22 cellular contexts compared by ENCODE assay signal in the genomic region with DNA sequence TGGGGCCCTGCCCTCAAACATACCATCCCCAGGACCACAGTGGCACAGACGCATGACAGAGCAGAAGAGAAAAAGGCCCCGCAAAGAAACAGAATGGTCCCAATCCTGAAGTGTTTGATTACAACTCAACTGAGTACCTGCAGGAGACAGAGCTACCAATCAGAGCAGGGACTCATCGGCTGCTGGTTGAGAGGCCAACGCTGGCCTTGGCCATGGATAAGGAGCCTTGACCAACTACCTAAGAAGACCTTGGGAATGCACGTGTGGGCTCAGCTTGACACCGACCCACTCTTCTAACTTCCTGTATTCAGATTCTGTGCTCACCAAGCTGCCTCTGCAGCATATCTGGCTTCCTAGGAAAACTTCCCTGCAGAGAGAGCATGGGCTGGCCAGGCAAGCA.
DNase-seq lines count a peak whose midpoint lies in the region; ATAC-seq and TF ChIP-seq lines count a peak whose summit lies in the region.
"Had no signal": no experiment of that assay in that cellular context is flagged by ENCODE, and none has a peak within 500 bp of the region (broad histone marks: within the 10 kb centered on the region; RNA-seq: fewer than 3 reads in every experiment).

No MANE protein-coding gene starts in this region.

- H3K4me1 Mint-ChIP-seq in activated CD4-positive, alpha-beta memory T cell treated with anti-CD3 and anti-CD28 coated beads for 36 hours (ENCODE audit: low read depth) = peaks cover 92% of the 10 kb centered on the region
- H3K4me1 Mint-ChIP-seq in activated CD4-positive, alpha-beta memory T cell treated with anti-CD3 and anti-CD28 coated beads, Interleukin-2, amount 10 ng/mL, durations not matched to agents 7 days and 5 days = peaks cover 79% of the 10 kb centered on the region
- H3K4me1 Mint-ChIP-seq in IgD-negative memory B cell (peaks cover 69 to 84% (median 82%) of the 10 kb centered on the region in 3 donors), brain (peaks cover 90% of the 10 kb centered on the region)
- peaks cover 95% of the 10 kb centered on the region for H3K4me1 Mint-ChIP-seq in stimulated activated memory B cell treated with anti-CD40 and anti-IgM and Interleukin-4, amounts not matched to agents 10 μg/mL and 1 μg/mL and 100 μg/mL, for 72 hours

- H3K9me3 Mint-ChIP-seq in activated CD4-positive, alpha-beta memory T cell treated with anti-CD3 and anti-CD28 coated beads for 36 hours = no peaks in the 10 kb centered on the region
- no peaks in the 10 kb centered on the region for H3K9me3 Mint-ChIP-seq in activated CD4-positive, alpha-beta memory T cell treated with anti-CD3 and anti-CD28 coated beads, Interleukin-2, amount 10 ng/mL, durations not matched to agents 7 days and 5 days
- H3K9me3 Mint-ChIP-seq in IgD-negative memory B cell (no peaks in the 10 kb centered on the region), brain (no peaks in the 10 kb centered on the region)
- H3K9me3 Mint-ChIP-seq in stimulated activated memory B cell treated with anti-CD40 and anti-IgM and Interleukin-4, amounts not matched to agents 10 μg/mL and 1 μg/mL and 100 μg/mL, for 72 hours = no peaks in the 10 kb centered on the region
- H3K9me3 Mint-ChIP-seq: effector memory CD8-positive, alpha-beta T cell; T-helper 2 cell treated with Interferon-gamma antibody and Interleukin-4, amounts not matched to agents 5 μg/mL and 100 μg/mL, for 36 hours had no signal

- POLR2A ChIA-PET in activated CD4-positive, alpha-beta memory T cell treated with anti-CD3 and anti-CD28 coated beads for 36 hours (lab: Charles Lee) = no interaction called here
- POLR2A ChIA-PET in activated CD4-positive, alpha-beta memory T cell treated with anti-CD3 and anti-CD28 coated beads, Interleukin-2, amount 10 ng/mL, durations not matched to agents 7 days and 5 days (lab: Charles Lee) = interaction anchor here (1.0 kb wide), 1 partner anchor 8 kb away, joined by 3 read pairs; no protein-coding TSS in a partner anchor

- CTCF ChIA-PET in activated CD4-positive, alpha-beta memory T cell treated with anti-CD3 and anti-CD28 coated beads for 36 hours (lab: Charles Lee) = interaction anchor here (0.6 kb wide), 1 partner anchor 129 kb away, joined by 3 read pairs; no protein-coding TSS in a partner anchor
- CTCF ChIA-PET in activated CD4-positive, alpha-beta memory T cell treated with anti-CD3 and anti-CD28 coated beads, Interleukin-2, amount 10 ng/mL, durations not matched to agents 7 days and 5 days (lab: Charles Lee) = no interaction called here

- intact Hi-C loops in activated CD4-positive, alpha-beta memory T cell treated with anti-CD3 and anti-CD28 coated beads for 36 hours (cut with micrococcal nuclease) = no loop called here

- peaks cover 6% of the 10 kb centered on the region for H3K36me3 Mint-ChIP-seq in activated CD4-positive, alpha-beta memory T cell treated with anti-CD3 and anti-CD28 coated beads for 36 hours
- peaks cover 55% of the 10 kb centered on the region for H3K36me3 Mint-ChIP-seq in activated CD4-positive, alpha-beta memory T cell treated with anti-CD3 and anti-CD28 coated beads, Interleukin-2, amount 10 ng/mL, durations not matched to agents 7 days and 5 days (ENCODE audit: low read depth)
- H3K36me3 Mint-ChIP-seq in IgD-negative memory B cell (peaks cover 5% of the 10 kb centered on the region), brain (no peaks in the 10 kb centered on the region)
- peaks cover 44% of the 10 kb centered on the region for H3K36me3 Mint-ChIP-seq in stimulated activated memory B cell treated with anti-CD40 and anti-IgM and Interleukin-4, amounts not matched to agents 10 μg/mL and 1 μg/mL and 100 μg/mL, for 72 hours

- no peak overlapping the region for H3K4me3 Mint-ChIP-seq in activated CD4-positive, alpha-beta memory T cell treated with anti-CD3 and anti-CD28 coated beads for 36 hours
- H3K4me3 Mint-ChIP-seq in activated CD4-positive, alpha-beta memory T cell treated with anti-CD3 and anti-CD28 coated beads, Interleukin-2, amount 10 ng/mL, durations not matched to agents 7 days and 5 days = no peak overlapping the region
- peak overlapping the region in 3 of 4 donors; percentile 22 to 87 (median 84) for H3K4me3 Mint-ChIP-seq in IgD-negative memory B cell
- no peak overlapping the region for H3K4me3 Mint-ChIP-seq in brain
- H3K4me3 Mint-ChIP-seq in stimulated activated memory B cell treated with anti-CD40 and anti-IgM and Interleukin-4, amounts not matched to agents 10 μg/mL and 1 μg/mL and 100 μg/mL, for 72 hours = peak overlapping the region; percentile 15
- H3K4me3 Mint-ChIP-seq: activated CD8-positive, alpha-beta T cell treated with anti-CD3 and anti-CD28 coated beads, Interleukin-2, amount 10 ng/mL, durations not matched to agents 7 days and 5 days; effector memory CD8-positive, alpha-beta T cell; T-helper 2 cell treated with Interferon-gamma antibody and Interleukin-4, amounts not matched to agents 5 μg/mL and 100 μg/mL, for 36 hours had no signal

- no peak for ATAC-seq in stimulated activated memory B cell treated with anti-CD40 and anti-IgM and Interleukin-4, amounts not matched to agents 10 μg/mL and 1 μg/mL and 100 μg/mL, for 72 hours
- ATAC-seq: activated CD8-positive, alpha-beta T cell treated with anti-CD3 and anti-CD28 coated beads, Interleukin-2, amount 10 ng/mL, durations not matched to agents 7 days and 5 days; body of pancreas; effector memory CD8-positive, alpha-beta T cell; gastrocnemius medialis; Panc1 had no signal

- TF ChIP-seq CTCF in brain (conservative IDR thresholded peaks at IDR 0.05) = no peak

- no peaks in the 10 kb centered on the region for H3K27me3 Mint-ChIP-seq in activated CD4-positive, alpha-beta memory T cell treated with anti-CD3 and anti-CD28 coated beads for 36 hours
- H3K27me3 Mint-ChIP-seq in activated CD4-positive, alpha-beta memory T cell treated with anti-CD3 and anti-CD28 coated beads, Interleukin-2, amount 10 ng/mL, durations not matched to agents 7 days and 5 days = no peaks in the 10 kb centered on the region
- H3K27me3 Mint-ChIP-seq in IgD-negative memory B cell = no peaks in the 10 kb centered on the region
- no peaks in the 10 kb centered on the region for H3K27me3 Mint-ChIP-seq in brain
- H3K27me3 Mint-ChIP-seq in stimulated activated memory B cell treated with anti-CD40 and anti-IgM and Interleukin-4, amounts not matched to agents 10 μg/mL and 1 μg/mL and 100 μg/mL, for 72 hours = no peaks in the 10 kb centered on the region
- H3K27me3 Mint-ChIP-seq: effector memory CD8-positive, alpha-beta T cell had no signal

- no peak for DNase-seq in activated CD4-positive, alpha-beta memory T cell treated with anti-CD3 and anti-CD28 coated beads for 36 hours
- DNase-seq in activated CD4-positive, alpha-beta memory T cell treated with anti-CD3 and anti-CD28 coated beads, Interleukin-2, amount 10 ng/mL, durations not matched to agents 7 days and 5 days = no peak
- no peak for DNase-seq in activated effector memory CD4-positive, alpha-beta T cell treated with Interleukin-2 at 50 U/mL for 16 hours
- DNase-seq in EL (no peak), SW480 (ENCODE audit: low spot score) (no peak)
- DNase-seq: activated CD8-positive, alpha-beta T cell treated with anti-CD3 and anti-CD28 coated beads, Interleukin-2, amount 10 ng/mL, durations not matched to agents 7 days and 5 days; body of pancreas; DMS 273 treated with DMSO at 0.1 percent for 48 hours; effector memory CD8-positive, alpha-beta T cell; gastrocnemius medialis; GF-D8; MM.1S; NCI-H1417 treated with DMSO at 0.1 percent for 48 hours; NCI-H2107; NCI-H446 treated with DMSO at 0.1 percent for 48 hours; stimulated activated CD4-positive, alpha-beta T cell treated with anti-CD3 and anti-CD28 coated beads, Interleukin-2, amount 100 ng/mL, for 24 hours; stimulated activated naive CD4-positive, alpha-beta T cell treated with Interleukin-2 at 50 U/mL for 16 hours had no signal

- H3K27ac Mint-ChIP-seq in activated CD4-positive, alpha-beta memory T cell treated with anti-CD3 and anti-CD28 coated beads for 36 hours = peak overlapping the region; percentile 53
- H3K27ac Mint-ChIP-seq in activated CD4-positive, alpha-beta memory T cell treated with anti-CD3 and anti-CD28 coated beads, Interleukin-2, amount 10 ng/mL, durations not matched to agents 7 days and 5 days = no peak overlapping the region
- H3K27ac Mint-ChIP-seq in IgD-negative memory B cell (peak overlapping the region; percentile 18 to 91 (median 25)), brain (peak overlapping the region in 3 of 5 experiments; percentile 74 to 90 (median 87))
- H3K27ac Mint-ChIP-seq in stimulated activated memory B cell treated with anti-CD40 and anti-IgM and Interleukin-4, amounts not matched to agents 10 μg/mL and 1 μg/mL and 100 μg/mL, for 72 hours = peak overlapping the region; percentile 75
- H3K27ac Mint-ChIP-seq: T-helper 2 cell treated with Interferon-gamma antibody and Interleukin-4, amounts not matched to agents 5 μg/mL and 100 μg/mL, for 36 hours had no signal

Comparison
In these comparisons a context has a peak if more than half of its experiments do, and no peak if none do; other contexts are left out.
1. H3K4me3 Mint-ChIP-seq: peak in IgD-negative memory B cell (3 of 4) and stimulated activated memory B cell treated with anti-CD40 and anti-IgM and Interleukin-4, amounts not matched to agents 10 μg/mL and 1 μg/mL and 100 μg/mL, for 72 hours (single experiment); none in activated CD4-positive, alpha-beta memory T cell treated with anti-CD3 and anti-CD28 coated beads for 36 hours (single experiment), activated CD4-positive, alpha-beta memory T cell treated with anti-CD3 and anti-CD28 coated beads, Interleukin-2, amount 10 ng/mL, durations not matched to agents 7 days and 5 days (single experiment) and brain (0 of 5).